ENCODE assay signal across 1 cellular context in the genomic region with DNA sequence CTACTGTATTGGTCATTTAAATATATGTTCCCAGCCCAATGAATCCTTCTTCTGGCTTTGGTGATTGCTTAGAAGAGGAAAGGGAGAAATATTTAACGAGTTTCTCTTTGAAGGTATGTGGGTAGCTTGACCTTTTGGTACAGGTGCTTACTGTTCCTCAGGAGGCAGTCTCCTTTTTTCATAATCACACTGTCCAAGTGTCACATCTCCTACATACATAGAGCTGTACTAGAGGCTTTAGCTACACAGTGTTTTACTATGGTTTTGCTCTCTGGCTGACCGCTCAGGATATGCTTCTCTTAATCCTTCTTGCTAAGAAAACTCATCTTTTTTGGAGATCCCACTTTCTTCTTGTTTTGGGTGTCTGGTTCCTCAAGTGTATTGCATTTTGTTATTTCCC.
TF ChIP-seq lines count a peak whose summit lies in the region.

No MANE protein-coding gene starts in this region.

TF ChIP-seq in WTC11, 78 proteins besides CTCF, POLR2A, EP300 and RAD21 (continued from another document):
- TF ChIP-seq, protein P1, sequence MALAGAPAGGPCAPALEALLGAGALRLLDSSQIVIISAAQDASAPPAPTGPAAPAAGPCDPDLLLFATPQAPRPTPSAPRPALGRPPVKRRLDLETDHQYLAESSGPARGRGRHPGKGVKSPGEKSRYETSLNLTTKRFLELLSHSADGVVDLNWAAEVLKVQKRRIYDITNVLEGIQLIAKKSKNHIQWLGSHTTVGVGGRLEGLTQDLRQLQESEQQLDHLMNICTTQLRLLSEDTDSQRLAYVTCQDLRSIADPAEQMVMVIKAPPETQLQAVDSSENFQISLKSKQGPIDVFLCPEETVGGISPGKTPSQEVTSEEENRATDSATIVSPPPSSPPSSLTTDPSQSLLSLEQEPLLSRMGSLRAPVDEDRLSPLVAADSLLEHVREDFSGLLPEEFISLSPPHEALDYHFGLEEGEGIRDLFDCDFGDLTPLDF (CRISPR knock-in tag; IDR thresholded peaks at IDR 0.05): no peak
- TF ChIP-seq SOX15 (CRISPR knock-in tag; IDR thresholded peaks at IDR 0.05) (no peak), NR1H2 (CRISPR knock-in tag; IDR thresholded peaks at IDR 0.05) (no peak), CREB1 (CRISPR knock-in tag; IDR thresholded peaks at IDR 0.05) (no peak), NR3C1 (CRISPR knock-in tag; conservative IDR thresholded peaks at IDR 0.05; ENCODE audit: low read depth) (no peak), JAZF1 (CRISPR knock-in tag; IDR thresholded peaks at IDR 0.05) (no peak)
- TF ChIP-seq, protein P2, sequence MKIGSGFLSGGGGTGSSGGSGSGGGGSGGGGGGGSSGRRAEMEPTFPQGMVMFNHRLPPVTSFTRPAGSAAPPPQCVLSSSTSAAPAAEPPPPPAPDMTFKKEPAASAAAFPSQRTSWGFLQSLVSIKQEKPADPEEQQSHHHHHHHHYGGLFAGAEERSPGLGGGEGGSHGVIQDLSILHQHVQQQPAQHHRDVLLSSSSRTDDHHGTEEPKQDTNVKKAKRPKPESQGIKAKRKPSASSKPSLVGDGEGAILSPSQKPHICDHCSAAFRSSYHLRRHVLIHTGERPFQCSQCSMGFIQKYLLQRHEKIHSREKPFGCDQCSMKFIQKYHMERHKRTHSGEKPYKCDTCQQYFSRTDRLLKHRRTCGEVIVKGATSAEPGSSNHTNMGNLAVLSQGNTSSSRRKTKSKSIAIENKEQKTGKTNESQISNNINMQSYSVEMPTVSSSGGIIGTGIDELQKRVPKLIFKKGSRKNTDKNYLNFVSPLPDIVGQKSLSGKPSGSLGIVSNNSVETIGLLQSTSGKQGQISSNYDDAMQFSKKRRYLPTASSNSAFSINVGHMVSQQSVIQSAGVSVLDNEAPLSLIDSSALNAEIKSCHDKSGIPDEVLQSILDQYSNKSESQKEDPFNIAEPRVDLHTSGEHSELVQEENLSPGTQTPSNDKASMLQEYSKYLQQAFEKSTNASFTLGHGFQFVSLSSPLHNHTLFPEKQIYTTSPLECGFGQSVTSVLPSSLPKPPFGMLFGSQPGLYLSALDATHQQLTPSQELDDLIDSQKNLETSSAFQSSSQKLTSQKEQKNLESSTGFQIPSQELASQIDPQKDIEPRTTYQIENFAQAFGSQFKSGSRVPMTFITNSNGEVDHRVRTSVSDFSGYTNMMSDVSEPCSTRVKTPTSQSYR (CRISPR knock-in tag; IDR thresholded peaks at IDR 0.05): no peak
- TF ChIP-seq, protein P3, sequence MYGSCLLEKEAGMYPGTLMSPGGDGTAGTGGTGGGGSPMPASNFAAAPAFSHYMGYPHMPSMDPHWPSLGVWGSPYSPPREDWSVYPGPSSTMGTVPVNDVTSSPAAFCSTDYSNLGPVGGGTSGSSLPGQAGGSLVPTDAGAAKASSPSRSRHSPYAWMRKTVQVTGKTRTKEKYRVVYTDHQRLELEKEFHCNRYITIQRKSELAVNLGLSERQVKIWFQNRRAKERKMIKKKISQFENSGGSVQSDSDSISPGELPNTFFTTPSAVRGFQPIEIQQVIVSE (CRISPR knock-in tag; IDR thresholded peaks at IDR 0.05; ENCODE audit: borderline replicate concordance): no peak
- TF ChIP-seq, protein P4, sequence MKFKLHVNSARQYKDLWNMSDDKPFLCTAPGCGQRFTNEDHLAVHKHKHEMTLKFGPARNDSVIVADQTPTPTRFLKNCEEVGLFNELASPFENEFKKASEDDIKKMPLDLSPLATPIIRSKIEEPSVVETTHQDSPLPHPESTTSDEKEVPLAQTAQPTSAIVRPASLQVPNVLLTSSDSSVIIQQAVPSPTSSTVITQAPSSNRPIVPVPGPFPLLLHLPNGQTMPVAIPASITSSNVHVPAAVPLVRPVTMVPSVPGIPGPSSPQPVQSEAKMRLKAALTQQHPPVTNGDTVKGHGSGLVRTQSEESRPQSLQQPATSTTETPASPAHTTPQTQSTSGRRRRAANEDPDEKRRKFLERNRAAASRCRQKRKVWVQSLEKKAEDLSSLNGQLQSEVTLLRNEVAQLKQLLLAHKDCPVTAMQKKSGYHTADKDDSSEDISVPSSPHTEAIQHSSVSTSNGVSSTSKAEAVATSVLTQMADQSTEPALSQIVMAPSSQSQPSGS (CRISPR knock-in tag; IDR thresholded peaks at IDR 0.05; ENCODE audit: borderline replicate concordance, low read depth): no peak
- TF ChIP-seq, protein P5, sequence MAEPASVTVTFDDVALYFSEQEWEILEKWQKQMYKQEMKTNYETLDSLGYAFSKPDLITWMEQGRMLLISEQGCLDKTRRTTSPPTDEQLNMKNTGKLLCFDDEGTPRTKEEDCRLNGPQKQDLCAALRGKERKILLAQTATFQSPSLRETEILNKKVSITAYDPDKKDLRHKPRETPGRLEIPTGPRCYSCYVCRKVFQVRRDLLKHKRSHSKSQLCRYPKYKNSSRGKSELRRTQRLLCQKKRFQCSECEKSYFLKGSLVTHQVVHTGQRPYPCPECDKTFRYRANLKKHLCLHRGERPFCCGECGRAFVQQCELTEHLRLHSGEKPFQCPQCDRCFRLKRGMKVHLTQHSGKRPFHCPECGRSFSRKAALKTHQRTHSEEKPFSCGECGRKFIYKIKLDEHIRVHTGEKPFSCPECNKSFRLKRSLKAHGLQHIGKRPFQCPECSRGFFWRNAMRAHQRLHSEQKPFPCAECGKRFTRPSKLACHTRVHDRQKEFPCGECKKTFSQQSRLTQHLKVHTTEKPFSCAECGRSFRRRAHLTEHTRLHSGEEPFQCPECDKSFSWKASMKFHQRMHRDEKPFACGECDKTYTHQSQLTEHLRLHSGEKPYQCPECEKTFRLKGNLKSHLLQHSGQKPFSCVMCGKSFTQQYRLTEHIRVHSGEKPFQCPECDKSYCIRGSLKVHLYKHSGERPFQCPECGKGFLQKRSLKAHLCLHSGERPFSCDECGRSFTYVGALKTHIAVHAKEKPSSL (CRISPR knock-in tag; conservative IDR thresholded peaks at IDR 0.05): no peak
- TF ChIP-seq, protein P6, sequence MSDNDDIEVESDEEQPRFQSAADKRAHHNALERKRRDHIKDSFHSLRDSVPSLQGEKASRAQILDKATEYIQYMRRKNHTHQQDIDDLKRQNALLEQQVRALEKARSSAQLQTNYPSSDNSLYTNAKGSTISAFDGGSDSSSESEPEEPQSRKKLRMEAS (CRISPR knock-in tag; IDR thresholded peaks at IDR 0.05): no peak
- TF ChIP-seq, protein P7, sequence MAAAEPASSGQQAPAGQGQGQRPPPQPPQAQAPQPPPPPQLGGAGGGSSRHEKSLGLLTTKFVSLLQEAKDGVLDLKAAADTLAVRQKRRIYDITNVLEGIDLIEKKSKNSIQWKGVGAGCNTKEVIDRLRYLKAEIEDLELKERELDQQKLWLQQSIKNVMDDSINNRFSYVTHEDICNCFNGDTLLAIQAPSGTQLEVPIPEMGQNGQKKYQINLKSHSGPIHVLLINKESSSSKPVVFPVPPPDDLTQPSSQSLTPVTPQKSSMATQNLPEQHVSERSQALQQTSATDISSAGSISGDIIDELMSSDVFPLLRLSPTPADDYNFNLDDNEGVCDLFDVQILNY (CRISPR knock-in tag; IDR thresholded peaks at IDR 0.05): no peak
